Comparison of ENCODE assay signal across 25 cellular contexts in the genomic region with DNA sequence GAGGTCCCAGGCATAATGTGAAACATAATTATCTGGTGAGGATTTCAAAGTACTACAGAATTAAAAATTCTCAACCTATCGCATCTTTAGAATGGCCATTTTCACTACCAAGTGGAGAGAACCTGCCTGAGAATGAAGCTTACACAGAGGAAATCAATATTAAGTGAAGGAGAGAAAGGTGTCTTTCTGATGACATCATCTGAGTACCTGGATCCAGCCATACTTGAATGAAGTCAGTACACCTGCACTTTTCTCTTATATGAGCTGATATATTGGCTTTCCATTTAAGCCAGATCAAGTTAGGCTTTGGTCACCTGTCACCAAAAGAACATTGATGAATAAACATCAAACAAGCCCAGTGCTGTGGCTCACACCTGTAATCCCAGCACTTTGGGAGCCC.
"Had no signal": no experiment of that assay in that cellular context is flagged by ENCODE, and none has a peak within 500 bp of the region (broad histone marks: within the 10 kb centered on the region; RNA-seq: fewer than 3 reads in every experiment).

No MANE protein-coding gene starts in this region.

- H3K27ac ChIP-seq: adrenal gland, ascending aorta, brain microvascular endothelial cell, foreskin keratinocyte, neutrophil, ovary, prostate gland, spleen, testis, vagina had no signal

- H3K4me3 ChIP-seq: adrenal gland, ascending aorta, ovary, prostate gland, spleen, testis, vagina had no signal

- H3K36me3 ChIP-seq: adrenal gland, ascending aorta, brain microvascular endothelial cell, neutrophil, ovary, prostate gland, spleen, vagina had no signal

- H3K27me3 Mint-ChIP-seq: activated naive CD4-positive, alpha-beta T cell treated with anti-CD3 and anti-CD28 coated beads, Interleukin-2, amount 50 U/mL, for 24 hours; dendritic cell treated with granulocyte-macrophage colony-stimulating factor and Interleukin-4, amounts not matched to agents 40 ng/mL and 50 ng/mL, for 4 days; memory B cell; type B pancreatic cell had no signal

- H3K27me3 ChIP-seq: ascending aorta, brain microvascular endothelial cell, foreskin keratinocyte, neutrophil, ovary, testis, vagina had no signal

- DNase-seq: activated CD4-positive, alpha-beta T cell treated with anti-CD3 and anti-CD28 coated beads, Interleukin-2, amount 50 U/mL, for 48 hours; activated effector memory CD4-positive, alpha-beta T cell treated with anti-CD3 and anti-CD28 coated beads, Interleukin-2, amount 50 U/mL, for 16 hours; adrenal gland; brain microvascular endothelial cell; caudate nucleus; effector CD8-positive, alpha-beta T cell; erythroblast; foreskin keratinocyte; islet precursor cell; left cardiac atrium; ovary; spleen; stimulated activated CD4-positive, alpha-beta T cell treated with anti-CD3 and anti-CD28 coated beads, Interleukin-4, amount 100 ng/mL, for 1 hour; stimulated activated naive CD4-positive, alpha-beta T cell; testis had no signal

- H3K4me1 ChIP-seq: adrenal gland, ascending aorta, prostate gland, spleen, testis, vagina had no signal

- FAIRE-seq: TTC549 had no signal

- H3K4me3 Mint-ChIP-seq: activated naive CD4-positive, alpha-beta T cell treated with anti-CD3 and anti-CD28 coated beads, Interleukin-2, amount 50 U/mL, for 24 hours; dendritic cell treated with granulocyte-macrophage colony-stimulating factor and Interleukin-4, amounts not matched to agents 40 ng/mL and 50 ng/mL, for 4 days; memory B cell; natural killer cell treated with Interleukin-12 subunit alpha and Interleukin-12 subunit beta and Interleukin-15 and Interleukin-18, amount 100 ng/mL, for 72 hours; type B pancreatic cell had no signal

- H3K9me3 Mint-ChIP-seq: activated naive CD4-positive, alpha-beta T cell treated with anti-CD3 and anti-CD28 coated beads, Interleukin-2, amount 50 U/mL, for 24 hours; type B pancreatic cell had no signal

- H3K9me3 ChIP-seq: adrenal gland, ascending aorta, neutrophil, ovary, prostate gland, testis, vagina had no signal

- H3K4me1 Mint-ChIP-seq: activated naive CD4-positive, alpha-beta T cell treated with anti-CD3 and anti-CD28 coated beads, Interleukin-2, amount 50 U/mL, for 24 hours; memory B cell had no signal

- H3K27ac Mint-ChIP-seq: activated naive CD4-positive, alpha-beta T cell treated with anti-CD3 and anti-CD28 coated beads, Interleukin-2, amount 50 U/mL, for 24 hours; dendritic cell treated with granulocyte-macrophage colony-stimulating factor and Interleukin-4, amounts not matched to agents 40 ng/mL and 50 ng/mL, for 4 days; memory B cell; natural killer cell treated with Interleukin-12 subunit alpha and Interleukin-12 subunit beta and Interleukin-15 and Interleukin-18, amount 100 ng/mL, for 72 hours; type B pancreatic cell had no signal

- H3K36me3 Mint-ChIP-seq: activated naive CD4-positive, alpha-beta T cell treated with anti-CD3 and anti-CD28 coated beads, Interleukin-2, amount 50 U/mL, for 24 hours; natural killer cell treated with Interleukin-12 subunit alpha and Interleukin-12 subunit beta and Interleukin-15 and Interleukin-18, amount 100 ng/mL, for 72 hours; type B pancreatic cell had no signal
